21 cellular contexts compared by ENCODE assay signal in the genomic region with DNA sequence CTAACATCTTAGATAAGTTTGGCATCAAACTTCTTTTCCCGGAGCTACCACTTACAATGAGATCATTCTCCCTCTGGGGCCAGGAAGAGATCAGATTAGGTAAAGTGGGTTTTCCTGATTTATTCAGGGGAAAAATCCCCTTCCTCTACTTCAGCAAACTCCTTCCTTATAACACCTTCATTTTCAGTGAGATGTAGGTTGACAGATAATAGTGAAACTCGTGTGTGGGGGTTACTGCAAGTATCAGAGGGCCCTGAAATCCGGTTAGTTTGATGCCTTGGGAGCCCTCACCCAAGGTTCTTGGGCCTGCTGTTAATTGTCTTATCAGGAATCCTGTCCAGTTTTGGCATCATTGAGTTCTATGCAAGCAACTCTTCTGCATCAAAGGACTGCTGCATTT. TPM values are rescaled to one million over a fixed set of nuclear protein-coding genes. Genes with fewer than 3 reads are reported as not detected.
DNase-seq lines count a peak whose midpoint lies in the region; ATAC-seq and TF ChIP-seq lines count a peak whose summit lies in the region.
"Had no signal": no experiment of that assay in that cellular context is flagged by ENCODE, and none has a peak within 500 bp of the region (broad histone marks: within the 10 kb centered on the region; RNA-seq: fewer than 3 reads in every experiment).

No MANE protein-coding gene starts in this region.

- H2BK15ac ChIP-seq in neuronal stem cell (ENCODE audit: low read length): no peak overlapping the region

- H4K8ac ChIP-seq in neuronal stem cell (ENCODE audit: low read depth, low read length): no peak overlapping the region

- DNase-seq in ascending aorta (ENCODE audit: low spot score in 2 of 2) (no peak), NAMALWA (ENCODE audit: low spot score) (no peak), neuronal stem cell (ENCODE audit: low spot score) (no peak)
- no peak for DNase-seq in activated CD4-positive, CD25-positive, alpha-beta regulatory T cell treated with anti-CD3 and anti-CD28 coated beads, Interleukin-2, amount 50 U/mL, for 72 hours
- DNase-seq: activated B cell treated with CpG ODN at 0.5 μM for 24 hours; BE2C; central memory CD4-positive, alpha-beta T cell; NCI-H1930; NCI-H748 treated with DMSO at 0.1 percent for 48 hours; right lobe of liver; stimulated activated CD4-positive, alpha-beta T cell treated with anti-CD3 and anti-CD28 coated beads, Interleukin-4, amount 100 ng/mL, for 1 hour had no signal

- no peak overlapping the region for H2BK12ac ChIP-seq in neuronal stem cell (ENCODE audit: low read length)

- no peak overlapping the region for H2AFZ ChIP-seq in neuronal stem cell (ENCODE audit: low read length)
- H2AFZ ChIP-seq: GM23338 had no signal

- no peak overlapping the region for H2BK120ac ChIP-seq in neuronal stem cell (ENCODE audit: low read depth, low read length)

- H3K27me3 ChIP-seq in ascending aorta (no peaks in the 10 kb centered on the region), neuronal stem cell (ENCODE audit: control insufficient read depth in 3 of 3, insufficient read depth in 3 of 3, low read depth in 1 of 3, low read length in 3 of 3) (peaks cover 0 to 3% (median 0%) of the 10 kb centered on the region in 3 experiments)
- H3K27me3 ChIP-seq: BE2C, gastroesophageal sphincter, right lobe of liver had no signal

- H3K4me2 ChIP-seq in neuronal stem cell (ENCODE audit: insufficient read depth, low read length, poor library complexity, severe bottlenecking): no peak overlapping the region
- H3K4me2 ChIP-seq: GM23338 had no signal

- H3K4me3 ChIP-seq in ascending aorta (no peak overlapping the region), neuronal stem cell (ENCODE audit: low read length in 2 of 2) (no peak overlapping the region)
- H3K4me3 ChIP-seq: gastroesophageal sphincter, GM23338, right lobe of liver had no signal

- no peaks in the 10 kb centered on the region for H3K36me3 ChIP-seq in ascending aorta
- no peaks in the 10 kb centered on the region for H3K36me3 ChIP-seq in neuronal stem cell (replicated peaks in 1 of 2; ENCODE audit: control insufficient read depth in 2 of 2, insufficient read depth in 2 of 2, low read length in 2 of 2)
- H3K36me3 ChIP-seq: BE2C, gastroesophageal sphincter, right lobe of liver had no signal

- no CpG with 5 or more reads among the region's 3 CpGs for WGBS in neuronal stem cell (ENCODE audit: extremely low coverage in 2 of 2, insufficient read length in 2 of 2, insufficient replicate concordance in 1 of 2), 2 donors

- no peak overlapping the region for H4K91ac ChIP-seq in neuronal stem cell (ENCODE audit: low read depth, low read length, poor library complexity)

- H3K23ac ChIP-seq in neuronal stem cell (ENCODE audit: low read depth, low read length, poor library complexity): no peak overlapping the region

- no peak overlapping the region for H3K18ac ChIP-seq in neuronal stem cell (ENCODE audit: low read length)

- no peak overlapping the region for H2AK5ac ChIP-seq in neuronal stem cell (ENCODE audit: low read depth, low read length)

- no peak overlapping the region for H3K9ac ChIP-seq in neuronal stem cell (ENCODE audit: low read depth, low read length, poor library complexity)

- TF ChIP-seq CTCF in ascending aorta (IDR thresholded peaks at IDR 0.05): no peak

- no peaks in the 10 kb centered on the region for H3K9me3 ChIP-seq in ascending aorta
- no peaks in the 10 kb centered on the region for H3K9me3 ChIP-seq in neuronal stem cell (replicated peaks in 1 of 2; ENCODE audit: control insufficient read depth in 2 of 2, insufficient read depth in 1 of 2, low read depth in 1 of 2, low read length in 2 of 2)
- H3K9me3 ChIP-seq: BE2C, gastroesophageal sphincter, right lobe of liver had no signal

- H3K79me1 ChIP-seq in neuronal stem cell (ENCODE audit: low read depth, low read length): no peaks in the 10 kb centered on the region

- no peak overlapping the region for H2BK5ac ChIP-seq in neuronal stem cell (ENCODE audit: low read length)

- H3K27ac ChIP-seq in ascending aorta: no peak overlapping the region
- H3K27ac ChIP-seq in neuronal stem cell (replicated peaks; ENCODE audit: low read length): no peak overlapping the region
- H3K27ac ChIP-seq: gastroesophageal sphincter, right lobe of liver had no signal

- H3K4ac ChIP-seq in neuronal stem cell (ENCODE audit: low read length): no peak overlapping the region

- peak; percentile 69 for ATAC-seq in GM18870 (IDR thresholded peaks at IDR 0.05; ENCODE audit: unreplicated experiment)
- ATAC-seq in GM21526 (IDR thresholded peaks at IDR 0.05; ENCODE audit: low FRiP score, unreplicated experiment): peak; percentile 85
- peak; percentile 66 for ATAC-seq in HG03064 (IDR thresholded peaks at IDR 0.05; ENCODE audit: low read depth, unreplicated experiment)
- peak; percentile 73 for ATAC-seq in HG03575 (IDR thresholded peaks at IDR 0.05; ENCODE audit: extremely low read depth, insufficient number of reproducible peaks, low FRiP score, unreplicated experiment)
- ATAC-seq: gastroesophageal sphincter, GM23338, right lobe of liver had no signal

- intact Hi-C loops in ascending aorta (cut with DNase I): no loop called here

- no peak overlapping the region for H3K14ac ChIP-seq in neuronal stem cell (ENCODE audit: low read length)

- H3K4me1 ChIP-seq in ascending aorta (no peaks in the 10 kb centered on the region), neuronal stem cell (ENCODE audit: control insufficient read depth in 2 of 2, insufficient read depth in 1 of 2, low read depth in 1 of 2, low read length in 2 of 2) (no peaks in the 10 kb centered on the region)
- H3K4me1 ChIP-seq: BE2C, gastroesophageal sphincter, right lobe of liver had no signal

RNA-seq across cellular contexts. Expression of a gene that starts 10.8 kb away (rescaled TPM):
- total RNA-seq in ascending aorta: not detected
- polyA plus RNA-seq in neuronal stem cell (2013, experiment 1 of 2): not detected
- not detected for polyA plus RNA-seq in neuronal stem cell (2013, experiment 2 of 2)
- total RNA-seq: activated B cell treated with CpG ODN at 0.5 μM for 24 hours, gastroesophageal sphincter, GM23338, M059J, mesenteric fat pad, right lobe of liver, RPMI7951, ureter had no signal
- polyA plus RNA-seq: GM23338 had no signal
